In the genomic region with DNA sequence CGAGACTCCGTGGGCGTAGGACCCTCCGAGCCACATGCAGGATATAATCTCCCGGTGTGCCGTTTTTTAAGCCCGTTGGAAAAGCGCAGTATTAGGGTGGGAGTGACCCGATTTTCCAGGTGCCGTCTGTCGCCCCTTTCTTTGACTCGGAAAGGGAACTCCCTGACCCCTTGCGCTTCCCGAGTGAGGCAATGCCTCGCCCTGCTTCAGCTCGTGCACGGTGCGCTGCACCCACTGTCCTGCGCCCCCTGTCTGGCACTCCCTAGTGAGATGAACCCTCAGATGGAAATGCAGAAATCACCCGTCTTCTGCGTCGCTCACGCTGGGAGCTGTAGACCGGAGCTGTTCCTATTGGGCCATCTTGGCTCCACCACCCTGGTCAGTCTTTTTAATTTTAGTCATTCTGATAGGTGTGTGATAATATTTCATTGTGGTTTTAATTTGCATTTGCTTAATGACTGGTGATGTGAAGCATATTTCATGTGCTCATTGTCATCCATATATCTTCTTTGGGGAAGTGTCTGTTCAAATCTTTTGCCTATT, we compare ENCODE assay signal across 8 cellular contexts. TPM values are rescaled to one million over a fixed set of nuclear protein-coding genes. Genes with fewer than 3 reads are reported as not detected.
A peak's percentile ranks its signal among the peaks of the same experiment; 100 is the strongest.
DNase-seq lines count a peak whose midpoint lies in the region; ATAC-seq and TF ChIP-seq lines count a peak whose summit lies in the region.
"Not testable (repeated sequence)": the region's sequence is repeated elsewhere in the genome, so short reads cannot be mapped to it uniquely, and the experiment has no call there.

No MANE protein-coding gene starts in this region.

- H3K4me2 ChIP-seq in Loucy (ENCODE audit: low read depth, low read length, poor library complexity, severe bottlenecking), result peak overlapping the region; percentile 79

- peak overlapping the region; percentile 90 for H2AFZ ChIP-seq in Loucy (ENCODE audit: low read length)

- in situ Hi-C loops in SK-MEL-5 (cut with HindIII; ENCODE audit: low pct_unique_long_range_greater_than_20kb, low sequenced_read_pairs), result not testable (repeated sequence)

- H3K4me1 ChIP-seq in Loucy (ENCODE audit: insufficient read depth, low read length, poor library complexity, severe bottlenecking), result not testable (repeated sequence)

- H4K20me1 ChIP-seq in Loucy (ENCODE audit: insufficient read depth, low read length, poor library complexity, severe bottlenecking), result not testable (repeated sequence)

- not testable (repeated sequence) for H3K27me3 ChIP-seq in Loucy (ENCODE audit: insufficient read depth, low read length, poor library complexity, severe bottlenecking)

- H3K4me3 ChIP-seq in Loucy (ENCODE audit: low read length, poor library complexity, severe bottlenecking), result peak overlapping the region; percentile 77
- H3K4me3 ChIP-seq in coronary artery, result peak overlapping the region; percentile 65
- peak overlapping the region; percentile 42 for H3K4me3 ChIP-seq in iPS-18c (ENCODE audit: insufficient read depth, low read depth, low read length)

- H3F3A ChIP-seq in Loucy (ENCODE audit: low read depth), result not testable (repeated sequence)

- TF ChIP-seq CTCF in Calu3 (IDR thresholded peaks at IDR 0.05; ENCODE audit: unreplicated experiment), result peak; percentile 35
- TF ChIP-seq CTCF in Loucy (conservative IDR thresholded peaks at IDR 0.05; ENCODE audit: low read length), result peak; percentile 38; the same call in 1 of the 2 replicates
- TF ChIP-seq CTCF in coronary artery (IDR thresholded peaks at IDR 0.05), result not testable (repeated sequence)

- intact Hi-C loops in Calu3 (cut with micrococcal nuclease; ENCODE audit: unreplicated experiment); posterior cingulate gyrus (cut with DNase I): not testable (repeated sequence)

- BruUV-seq in Calu3 (replicated peaks; lab: Mats Ljungman, UMichigan), result not testable (repeated sequence)

- H3K36me3 Mint-ChIP-seq in Calu3 (ENCODE audit: insufficient read depth, unreplicated experiment); stimulated activated effector memory CD8-positive, alpha-beta T cell treated with anti-CD3 and anti-CD28 coated beads, Interleukin-12 subunit alpha, Interleukin-12 subunit beta, amount 100 ng/mL, for 72 hours: not testable (repeated sequence)

- not testable (repeated sequence) for H3K9me3 ChIP-seq in Loucy (ENCODE audit: insufficient read depth, low read depth, low read length); iPS-18c (ENCODE audit: control insufficient read depth, insufficient read depth, low read length)

- H3K36me3 ChIP-seq in Loucy (ENCODE audit: insufficient read depth, low read length), result not testable (repeated sequence)

- peak overlapping the region; percentile 31 for H3K27ac Mint-ChIP-seq in Calu3 (ENCODE audit: unreplicated experiment)
- peak overlapping the region; percentile 88 for H3K27ac Mint-ChIP-seq in stimulated activated effector memory CD8-positive, alpha-beta T cell treated with anti-CD3 and anti-CD28 coated beads, Interleukin-12 subunit alpha, Interleukin-12 subunit beta, amount 100 ng/mL, for 72 hours

- peak overlapping the region; percentile 60 for H3K9ac ChIP-seq in Loucy (ENCODE audit: low read depth, low read length, poor library complexity, severe bottlenecking)

- not testable (repeated sequence) for H3K9me3 Mint-ChIP-seq in Calu3 (ENCODE audit: low read depth, unreplicated experiment); stimulated activated effector memory CD8-positive, alpha-beta T cell treated with anti-CD3 and anti-CD28 coated beads, Interleukin-12 subunit alpha, Interleukin-12 subunit beta, amount 100 ng/mL, for 72 hours

- peak overlapping the region; percentile 85 for H3K4me3 Mint-ChIP-seq in Calu3 (ENCODE audit: low read depth, unreplicated experiment)
- H3K4me3 Mint-ChIP-seq in stimulated activated effector memory CD8-positive, alpha-beta T cell treated with anti-CD3 and anti-CD28 coated beads, Interleukin-12 subunit alpha, Interleukin-12 subunit beta, amount 100 ng/mL, for 72 hours, result peak overlapping the region; percentile 94

- not testable (repeated sequence) for H3K4me1 Mint-ChIP-seq in Calu3 (ENCODE audit: low read depth, unreplicated experiment); stimulated activated effector memory CD8-positive, alpha-beta T cell treated with anti-CD3 and anti-CD28 coated beads, Interleukin-12 subunit alpha, Interleukin-12 subunit beta, amount 100 ng/mL, for 72 hours

- DNase-seq in Calu3, result peak; percentile 37
- DNase-seq in SK-MEL-5 (ENCODE audit: low read depth, low spot score), result peak; percentile 30
- DNase-seq in activated T-cell treated with anti-CD3 and anti-CD28 coated beads for 1 hour (ENCODE audit: low read depth), result peak; percentile 50
- DNase-seq in coronary artery (ENCODE audit: low spot score), result not testable (repeated sequence)
- peak in 8 of 10 donors; percentile 39 to 90 (median 54) for DNase-seq in posterior cingulate gyrus
- DNase-seq in stimulated activated effector memory CD8-positive, alpha-beta T cell treated with anti-CD3 and anti-CD28 coated beads, Interleukin-12 subunit alpha, Interleukin-12 subunit beta, amount 100 ng/mL, for 72 hours (ENCODE audit: low spot score in 2 of 2), result peak; percentile 27 to 74

- H3K79me2 ChIP-seq in Loucy (ENCODE audit: insufficient read depth, low read length), result not testable (repeated sequence)

- peak; percentile 74 for ATAC-seq in stimulated activated effector memory CD8-positive, alpha-beta T cell treated with anti-CD3 and anti-CD28 coated beads, Interleukin-12 subunit alpha, Interleukin-12 subunit beta, amount 100 ng/mL, for 72 hours

- peaks cover 30% of the 10 kb centered on the region for H3K27me3 Mint-ChIP-seq in Calu3 (ENCODE audit: unreplicated experiment)

- peak overlapping the region in 1 of 2 donors; percentile 17 for H3K27ac ChIP-seq in coronary artery

- CTCF ChIA-PET in Calu3 (lab: Charles Lee), result interaction anchor here (0.6 kb wide), 1 partner anchor 225 kb away, joined by 3 read pairs; no protein-coding TSS in a partner anchor

- H3K9me2 ChIP-seq in Loucy (replicated peaks; ENCODE audit: low read depth, low read length), result not testable (repeated sequence)

RNA-seq across cellular contexts. Expression of gene ACR, which starts 19.0 kb away (rescaled TPM):
- not detected in 2 replicates for total RNA-seq in Calu3 (2022)
- total RNA-seq in SK-MEL-5 (2014; rRNA removed; shearing (Covaris generic)), result not detected in 2 replicates
- not detected in 2 replicates for polyA plus RNA-seq in SK-MEL-5 (2015; cell fraction: cytosol; rRNA removed)
- polyA plus RNA-seq in SK-MEL-5 (2015; cell fraction: nucleus; rRNA removed), result not detected in 2 replicates

RNA-seq across cellular contexts. Expression of gene RABL2B, which starts 26.4 kb away (rescaled TPM):
- 38.4 and 39.9 TPM in 2 replicates for total RNA-seq in Calu3 (2022)
- total RNA-seq in SK-MEL-5 (2014; rRNA removed; shearing (Covaris generic)), result 16.8 and 18.6 TPM in 2 replicates
- polyA plus RNA-seq in SK-MEL-5 (2015; cell fraction: cytosol; rRNA removed), result 28.1 and 28.8 TPM in 2 replicates
- polyA plus RNA-seq in SK-MEL-5 (2015; cell fraction: nucleus; rRNA removed), result 78.1 and 79.7 TPM in 2 replicates
